9 cellular contexts compared by ENCODE assay signal in genomic region chr2:20573611-20574422, GRCh38.
DNase-seq lines count a peak whose midpoint lies in the region; ATAC-seq and TF ChIP-seq lines count a peak whose summit lies in the region.
"Had no signal": no experiment of that assay in that cellular context is flagged by ENCODE, and none has a peak within 500 bp of the region (broad histone marks: within the 10 kb centered on the region; RNA-seq: fewer than 3 reads in every experiment).

No MANE protein-coding gene starts in this region.

- H3K36me3 ChIP-seq in CD4-positive, alpha-beta memory T cell (ENCODE audit: insufficient read depth, low read length) = no peaks in the 10 kb centered on the region
- H3K36me3 ChIP-seq in SK-N-MC (ENCODE audit: insufficient read depth, low read length) (no peaks in the 10 kb centered on the region), psoas muscle (ENCODE audit: insufficient read depth in 1 of 2, low read depth in 1 of 2) (no peaks in the 10 kb centered on the region), ascending aorta (no peaks in the 10 kb centered on the region)

- no peaks in the 10 kb centered on the region for H3K27me3 ChIP-seq in CD4-positive, alpha-beta memory T cell (ENCODE audit: insufficient read depth, low read length)
- H3K27me3 ChIP-seq in psoas muscle (ENCODE audit: insufficient read depth in 3 of 3, low read length in 2 of 3) (no peaks in the 10 kb centered on the region), ascending aorta (no peaks in the 10 kb centered on the region)

- H3K27me3 Mint-ChIP-seq in CD4-positive, alpha-beta memory T cell = no peaks in the 10 kb centered on the region
- no peaks in the 10 kb centered on the region for H3K27me3 Mint-ChIP-seq in Calu3 (ENCODE audit: unreplicated experiment)

- peaks cover 0 to 6% (median 0%) of the 10 kb centered on the region in 8 donors for H3K9me3 Mint-ChIP-seq in CD4-positive, alpha-beta memory T cell
- no peaks in the 10 kb centered on the region for H3K9me3 Mint-ChIP-seq in Calu3 (ENCODE audit: low read depth, unreplicated experiment)

- no peak overlapping the region for H3K4me3 Mint-ChIP-seq in CD4-positive, alpha-beta memory T cell
- no peak overlapping the region for H3K4me3 Mint-ChIP-seq in Calu3 (ENCODE audit: low read depth, unreplicated experiment)

- peak overlapping the region in 4 of 7 donors; percentile 19 to 79 (median 62) for H3K27ac Mint-ChIP-seq in CD4-positive, alpha-beta memory T cell
- H3K27ac Mint-ChIP-seq in Calu3 (ENCODE audit: unreplicated experiment) = no peak overlapping the region

- no peak overlapping the region for H3K4me3 ChIP-seq in CD4-positive, alpha-beta memory T cell (ENCODE audit: low read length in 2 of 2)
- H3K4me3 ChIP-seq in SK-N-MC (no peak overlapping the region), psoas muscle (no peak overlapping the region), ascending aorta (no peak overlapping the region)

- H3K4me1 Mint-ChIP-seq in CD4-positive, alpha-beta memory T cell = peaks cover 11 to 17% (median 14%) of the 10 kb centered on the region in 4 donors
- peaks cover 27% of the 10 kb centered on the region for H3K4me1 Mint-ChIP-seq in Calu3 (ENCODE audit: low read depth, unreplicated experiment)

- H3K4me1 ChIP-seq in CD4-positive, alpha-beta memory T cell (ENCODE audit: insufficient read depth, low read length) = peaks cover 18% of the 10 kb centered on the region
- H3K4me1 ChIP-seq in psoas muscle (peaks cover 30% of the 10 kb centered on the region), ascending aorta (peaks cover 6 to 12% of the 10 kb centered on the region in 2 donors)

- WGBS in psoas muscle, 3 donors = 69 to 71% (median 69%) methylated on average over 10 of the region's 10 CpGs

- TF ChIP-seq CTCF in psoas muscle (IDR thresholded peaks at IDR 0.05) = no peak
- no peak for TF ChIP-seq CTCF in Calu3 (IDR thresholded peaks at IDR 0.05; ENCODE audit: unreplicated experiment)
- TF ChIP-seq CTCF in ascending aorta (IDR thresholded peaks at IDR 0.05) = no peak

- H3K36me3 Mint-ChIP-seq in CD4-positive, alpha-beta memory T cell = peaks cover 0 to 3% of the 10 kb centered on the region in 2 donors
- H3K36me3 Mint-ChIP-seq in Calu3 (ENCODE audit: insufficient read depth, unreplicated experiment) = no peaks in the 10 kb centered on the region

- CTCF ChIA-PET in CD4-positive, alpha-beta memory T cell (lab: Charles Lee; ENCODE audit: partially characterized antibody) = interaction anchor here (2.8 kb wide), 1 partner anchor 87 kb away, joined by 12 read pairs; no protein-coding TSS in a partner anchor
- CTCF ChIA-PET in Calu3 (lab: Charles Lee) = interaction anchor here (1.0 kb wide), 1 partner anchor 11 kb away, joined by 3 read pairs; no protein-coding TSS in a partner anchor

- DNase-seq in CD4-positive, alpha-beta memory T cell = no peak
- DNase-seq in SK-N-MC (ENCODE audit: low read depth, low spot score) (no peak), glomerular endothelial cell (ENCODE audit: extremely low read depth, low read depth, low spot score) (peak; percentile 69), psoas muscle (peak in 1 of 2 donors; percentile 43), Calu3 (no peak), glomerular visceral epithelial cell (ENCODE audit: extremely low spot score) (no peak), ascending aorta (ENCODE audit: low spot score in 2 of 2) (no peak)
- DNase-seq: activated gamma-delta T cell had no signal

- H3K27ac ChIP-seq in CD4-positive, alpha-beta memory T cell (ENCODE audit: low read depth, low read length) = no peak overlapping the region
- H3K27ac ChIP-seq in SK-N-MC = peak overlapping the region; percentile 44
- H3K27ac ChIP-seq in psoas muscle = peak overlapping the region; percentile 46
- peak overlapping the region in 1 of 2 donors; percentile 15 for H3K27ac ChIP-seq in ascending aorta

- no TSS peak for BruUV-seq in Calu3 (replicated peaks; lab: Mats Ljungman, UMichigan)

- no peak for ATAC-seq in psoas muscle
- ATAC-seq in GM19324 (IDR thresholded peaks at IDR 0.05; ENCODE audit: low FRiP score, unreplicated experiment) = no peak

- POLR2A ChIA-PET in CD4-positive, alpha-beta memory T cell (lab: Charles Lee; ENCODE audit: partially characterized antibody) = interaction anchor here (1.6 to 4.0 kb wide), 2 partner anchors 41 to 126 kb away, joined by 3 to 31 read pairs; partner anchors contain the start of gene RHOB

- H3K9ac ChIP-seq in SK-N-MC (ENCODE audit: insufficient read length) = peak overlapping the region; percentile 18

- intact Hi-C loops in CD4-positive, alpha-beta memory T cell (cut with micrococcal nuclease) = no loop called here
- intact Hi-C loops in psoas muscle (cut with DNase I) (no loop called here), Calu3 (cut with micrococcal nuclease; ENCODE audit: unreplicated experiment) (no loop called here), ascending aorta (cut with DNase I) (no loop called here)

- no peaks in the 10 kb centered on the region for H3K9me3 ChIP-seq in CD4-positive, alpha-beta memory T cell (ENCODE audit: control insufficient read depth in 1 of 2, low read length in 2 of 2)
- H3K9me3 ChIP-seq in SK-N-MC (ENCODE audit: low read depth, low read length) = no peaks in the 10 kb centered on the region
- no peaks in the 10 kb centered on the region for H3K9me3 ChIP-seq in psoas muscle
- H3K9me3 ChIP-seq in ascending aorta = no peaks in the 10 kb centered on the region
